ENCODE assay signal across 1 cellular context in the genomic region with DNA sequence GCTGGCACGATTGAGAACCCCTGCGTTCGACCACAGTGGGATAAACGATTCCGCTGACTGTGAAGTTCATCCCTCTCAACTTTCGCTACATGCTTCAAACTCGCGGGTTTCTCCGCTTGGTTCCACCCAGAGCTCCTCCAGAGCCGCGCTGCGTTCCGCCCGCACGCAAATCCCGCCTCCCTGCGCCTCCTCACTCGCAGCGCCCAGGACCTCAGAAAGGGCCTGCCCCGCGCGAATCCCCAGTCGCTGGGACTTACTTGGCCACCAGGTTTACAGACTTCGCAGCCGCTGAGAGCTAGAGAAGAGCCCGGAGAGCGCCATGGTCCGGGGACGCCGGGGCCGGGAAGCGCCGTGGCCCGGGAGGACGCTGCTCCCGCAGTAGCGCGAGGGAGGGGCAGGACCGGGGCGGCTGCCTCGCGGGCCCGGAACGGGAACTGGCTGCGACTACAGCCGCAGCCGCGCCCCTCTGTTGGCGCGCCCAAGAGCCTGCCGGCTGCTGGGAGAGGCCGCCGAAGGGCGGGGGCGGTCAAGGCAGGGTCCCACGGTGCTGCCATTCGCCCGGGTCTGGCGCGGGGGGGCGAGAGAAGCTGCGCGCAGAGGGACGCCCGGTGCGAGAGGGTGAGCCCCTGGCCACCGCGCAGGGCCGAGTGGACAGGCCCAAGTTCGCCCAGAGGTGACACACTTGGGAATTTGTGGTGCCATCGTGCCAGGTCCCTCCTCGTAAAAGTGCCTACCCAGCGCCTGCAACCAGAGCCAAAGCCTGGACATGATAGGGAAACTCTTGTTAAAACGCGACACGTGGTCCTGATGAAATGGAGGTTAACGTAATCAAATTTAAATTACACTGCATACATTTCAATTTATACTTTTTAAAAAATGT.
TF ChIP-seq lines count a peak whose summit lies in the region.

A gene with protein sequence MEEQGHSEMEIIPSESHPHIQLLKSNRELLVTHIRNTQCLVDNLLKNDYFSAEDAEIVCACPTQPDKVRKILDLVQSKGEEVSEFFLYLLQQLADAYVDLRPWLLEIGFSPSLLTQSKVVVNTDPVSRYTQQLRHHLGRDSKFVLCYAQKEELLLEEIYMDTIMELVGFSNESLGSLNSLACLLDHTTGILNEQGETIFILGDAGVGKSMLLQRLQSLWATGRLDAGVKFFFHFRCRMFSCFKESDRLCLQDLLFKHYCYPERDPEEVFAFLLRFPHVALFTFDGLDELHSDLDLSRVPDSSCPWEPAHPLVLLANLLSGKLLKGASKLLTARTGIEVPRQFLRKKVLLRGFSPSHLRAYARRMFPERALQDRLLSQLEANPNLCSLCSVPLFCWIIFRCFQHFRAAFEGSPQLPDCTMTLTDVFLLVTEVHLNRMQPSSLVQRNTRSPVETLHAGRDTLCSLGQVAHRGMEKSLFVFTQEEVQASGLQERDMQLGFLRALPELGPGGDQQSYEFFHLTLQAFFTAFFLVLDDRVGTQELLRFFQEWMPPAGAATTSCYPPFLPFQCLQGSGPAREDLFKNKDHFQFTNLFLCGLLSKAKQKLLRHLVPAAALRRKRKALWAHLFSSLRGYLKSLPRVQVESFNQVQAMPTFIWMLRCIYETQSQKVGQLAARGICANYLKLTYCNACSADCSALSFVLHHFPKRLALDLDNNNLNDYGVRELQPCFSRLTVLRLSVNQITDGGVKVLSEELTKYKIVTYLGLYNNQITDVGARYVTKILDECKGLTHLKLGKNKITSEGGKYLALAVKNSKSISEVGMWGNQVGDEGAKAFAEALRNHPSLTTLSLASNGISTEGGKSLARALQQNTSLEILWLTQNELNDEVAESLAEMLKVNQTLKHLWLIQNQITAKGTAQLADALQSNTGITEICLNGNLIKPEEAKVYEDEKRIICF (minus strand): TSS at position 436 of the 880 bp plus-strand sequence. CDS start 21,863 bp downstream, outside the sequence.

TF ChIP-seq in GM12878, 131 proteins besides CTCF, POLR2A, EP300 and RAD21 (continued from another document and continues in another):
- TF ChIP-seq ZNF592 (IDR thresholded peaks at IDR 0.05) = no peak
- TF ChIP-seq USF2 (IDR thresholded peaks at IDR 0.05; ENCODE audit: borderline replicate concordance, low read depth, low read length) = no peak
- TF ChIP-seq ZNF622 (IDR thresholded peaks at IDR 0.05) = no peak
- TF ChIP-seq TAF1 (IDR thresholded peaks at IDR 0.05; ENCODE audit: borderline replicate concordance, low read depth, low read length) = no peak
- TF ChIP-seq, protein P1, sequence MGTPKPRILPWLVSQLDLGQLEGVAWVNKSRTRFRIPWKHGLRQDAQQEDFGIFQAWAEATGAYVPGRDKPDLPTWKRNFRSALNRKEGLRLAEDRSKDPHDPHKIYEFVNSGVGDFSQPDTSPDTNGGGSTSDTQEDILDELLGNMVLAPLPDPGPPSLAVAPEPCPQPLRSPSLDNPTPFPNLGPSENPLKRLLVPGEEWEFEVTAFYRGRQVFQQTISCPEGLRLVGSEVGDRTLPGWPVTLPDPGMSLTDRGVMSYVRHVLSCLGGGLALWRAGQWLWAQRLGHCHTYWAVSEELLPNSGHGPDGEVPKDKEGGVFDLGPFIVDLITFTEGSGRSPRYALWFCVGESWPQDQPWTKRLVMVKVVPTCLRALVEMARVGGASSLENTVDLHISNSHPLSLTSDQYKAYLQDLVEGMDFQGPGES (IDR thresholded peaks at IDR 0.05) = no peak
- TF ChIP-seq ZZZ3 (IDR thresholded peaks at IDR 0.05; ENCODE audit: control insufficient read depth, insufficient read length, low read depth) = no peak
- no peak for TF ChIP-seq STAT1 (conservative IDR thresholded peaks at IDR 0.05)
- TF ChIP-seq YBX1 (IDR thresholded peaks at IDR 0.05) = no peak
- no peak for TF ChIP-seq HDGF (IDR thresholded peaks at IDR 0.05)
- no peak for TF ChIP-seq TARDBP (IDR thresholded peaks at IDR 0.05; ENCODE audit: borderline replicate concordance)
- no peak for TF ChIP-seq CHD1 (IDR thresholded peaks at IDR 0.05; ENCODE audit: low read depth, low read length)
- 0 out of 2 replicates have a peak, but pooled peaks have one; percentile 15 for TF ChIP-seq TCF12 (IDR thresholded peaks at IDR 0.05; ENCODE audit: low read depth, low read length)
- TF ChIP-seq, protein P2, sequence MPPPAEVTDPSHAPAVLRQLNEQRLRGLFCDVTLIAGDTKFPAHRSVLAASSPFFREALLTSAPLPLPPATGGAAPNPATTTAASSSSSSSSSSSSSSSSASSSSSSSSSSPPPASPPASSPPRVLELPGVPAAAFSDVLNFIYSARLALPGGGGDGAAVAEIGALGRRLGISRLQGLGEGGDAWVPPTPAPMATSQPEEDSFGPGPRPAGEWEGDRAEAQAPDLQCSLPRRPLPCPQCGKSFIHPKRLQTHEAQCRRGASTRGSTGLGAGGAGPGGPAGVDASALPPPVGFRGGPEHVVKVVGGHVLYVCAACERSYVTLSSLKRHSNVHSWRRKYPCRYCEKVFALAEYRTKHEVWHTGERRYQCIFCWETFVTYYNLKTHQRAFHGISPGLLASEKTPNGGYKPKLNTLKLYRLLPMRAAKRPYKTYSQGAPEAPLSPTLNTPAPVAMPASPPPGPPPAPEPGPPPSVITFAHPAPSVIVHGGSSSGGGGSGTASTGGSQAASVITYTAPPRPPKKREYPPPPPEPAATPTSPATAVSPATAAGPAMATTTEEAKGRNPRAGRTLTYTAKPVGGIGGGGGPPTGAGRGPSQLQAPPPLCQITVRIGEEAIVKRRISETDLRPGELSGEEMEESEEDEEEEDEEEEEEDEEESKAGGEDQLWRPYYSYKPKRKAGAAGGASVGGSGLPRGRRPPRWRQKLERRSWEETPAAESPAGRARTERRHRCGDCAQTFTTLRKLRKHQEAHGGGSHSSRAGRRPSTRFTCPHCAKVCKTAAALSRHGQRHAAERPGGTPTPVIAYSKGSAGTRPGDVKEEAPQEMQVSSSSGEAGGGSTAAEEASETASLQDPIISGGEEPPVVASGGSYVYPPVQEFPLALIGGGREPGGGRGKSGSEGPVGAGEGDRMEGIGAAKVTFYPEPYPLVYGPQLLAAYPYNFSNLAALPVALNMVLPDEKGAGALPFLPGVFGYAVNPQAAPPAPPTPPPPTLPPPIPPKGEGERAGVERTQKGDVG (CRISPR knock-in tag; IDR thresholded peaks at IDR 0.05) = no peak
- no peak for TF ChIP-seq HDAC2 (IDR thresholded peaks at IDR 0.05)
- no peak for TF ChIP-seq GABPA (IDR thresholded peaks at IDR 0.05; ENCODE audit: low read depth)
- no peak for TF ChIP-seq ZNF384 (IDR thresholded peaks at IDR 0.05; ENCODE audit: borderline replicate concordance, low read depth, low read length)
- TF ChIP-seq HDAC6 (IDR thresholded peaks at IDR 0.05; ENCODE audit: unreplicated experiment) = peak; percentile 36
- TF ChIP-seq RELB (IDR thresholded peaks at IDR 0.05; ENCODE audit: low read depth) = peak; percentile 46; the same call in 1 of the 2 replicates
- TF ChIP-seq CHD4 (IDR thresholded peaks at IDR 0.05) = no peak
- no peak for TF ChIP-seq BMI1 (IDR thresholded peaks at IDR 0.05; ENCODE audit: borderline replicate concordance)
- no peak for TF ChIP-seq MYB (IDR thresholded peaks at IDR 0.05; ENCODE audit: borderline replicate concordance, low read depth, low read length)
- TF ChIP-seq, protein P3, sequence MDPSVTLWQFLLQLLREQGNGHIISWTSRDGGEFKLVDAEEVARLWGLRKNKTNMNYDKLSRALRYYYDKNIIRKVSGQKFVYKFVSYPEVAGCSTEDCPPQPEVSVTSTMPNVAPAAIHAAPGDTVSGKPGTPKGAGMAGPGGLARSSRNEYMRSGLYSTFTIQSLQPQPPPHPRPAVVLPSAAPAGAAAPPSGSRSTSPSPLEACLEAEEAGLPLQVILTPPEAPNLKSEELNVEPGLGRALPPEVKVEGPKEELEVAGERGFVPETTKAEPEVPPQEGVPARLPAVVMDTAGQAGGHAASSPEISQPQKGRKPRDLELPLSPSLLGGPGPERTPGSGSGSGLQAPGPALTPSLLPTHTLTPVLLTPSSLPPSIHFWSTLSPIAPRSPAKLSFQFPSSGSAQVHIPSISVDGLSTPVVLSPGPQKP (IDR thresholded peaks at IDR 0.05; ENCODE audit: low read depth, low read length) = 0 out of 2 replicates have a peak, but pooled peaks have one; percentile 20
- no peak for TF ChIP-seq ZBED1 (IDR thresholded peaks at IDR 0.05; ENCODE audit: borderline replicate concordance)
- TF ChIP-seq NFIC (IDR thresholded peaks at IDR 0.05; ENCODE audit: low read depth, low read length) = no peak
- no peak; the same call in 1 of the 2 replicates for TF ChIP-seq ZNF207 (IDR thresholded peaks at IDR 0.05; ENCODE audit: borderline replicate concordance)
- no peak for TF ChIP-seq FOXM1 (IDR thresholded peaks at IDR 0.05; ENCODE audit: low read depth, low read length)
- TF ChIP-seq SREBF1 (IDR thresholded peaks at IDR 0.05; ENCODE audit: low read length) = no peak
- no peak for TF ChIP-seq FOXK2 (IDR thresholded peaks at IDR 0.05)
- TF ChIP-seq KAT2A (conservative IDR thresholded peaks at IDR 0.05; ENCODE audit: control insufficient read depth, low read depth, low read length) = no peak
- TF ChIP-seq YY1 (IDR thresholded peaks at IDR 0.05; ENCODE audit: low read depth, low read length) = peak; percentile 33; the same call in 1 of the 2 replicates
- TF ChIP-seq BCLAF1 (IDR thresholded peaks at IDR 0.05) = no peak
- no peak for TF ChIP-seq CREB1 (IDR thresholded peaks at IDR 0.05; ENCODE audit: low read depth)
- TF ChIP-seq EZH2 (IDR thresholded peaks at IDR 0.05; ENCODE audit: borderline replicate concordance, control insufficient read depth, low read depth, low read length) = no peak
- no peak for TF ChIP-seq MTA2 (IDR thresholded peaks at IDR 0.05; ENCODE audit: low read depth)
